In the genomic region with DNA sequence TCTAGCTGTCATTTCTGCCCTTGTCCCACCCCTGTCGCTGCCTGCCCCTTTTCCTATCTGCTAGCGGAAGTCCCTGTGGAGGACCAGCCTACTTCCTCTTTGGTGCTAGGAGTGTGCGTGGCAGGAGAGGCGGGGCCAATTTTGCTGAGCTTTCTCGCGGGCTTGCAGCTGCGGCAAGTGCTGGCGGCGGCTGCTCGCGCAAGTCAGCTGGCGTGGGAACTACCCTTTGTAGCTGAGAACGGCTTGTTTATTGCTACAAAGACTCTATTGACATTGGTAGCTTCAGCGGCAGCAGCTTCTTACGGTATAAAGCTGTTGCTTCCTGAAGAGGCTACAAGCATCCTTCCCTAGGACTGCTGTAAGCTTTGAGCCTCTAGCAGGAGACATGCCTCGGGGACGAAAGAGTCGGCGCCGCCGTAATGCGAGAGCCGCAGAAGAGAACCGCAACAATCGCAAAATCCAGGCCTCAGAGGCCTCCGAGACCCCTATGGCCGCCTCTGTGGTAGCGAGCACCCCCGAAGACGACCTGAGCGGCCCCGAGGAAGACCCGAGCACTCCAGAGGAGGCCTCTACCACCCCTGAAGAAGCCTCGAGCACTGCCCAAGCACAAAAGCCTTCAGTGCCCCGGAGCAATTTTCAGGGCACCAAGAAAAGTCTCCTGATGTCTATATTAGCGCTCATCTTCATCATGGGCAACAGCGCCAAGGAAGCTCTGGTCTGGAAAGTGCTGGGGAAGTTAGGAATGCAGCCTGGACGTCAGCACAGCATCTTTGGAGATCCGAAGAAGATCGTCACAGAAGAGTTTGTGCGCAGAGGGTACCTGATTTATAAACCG, we compare ENCODE assay signal across 8 cellular contexts. TPM values are rescaled to one million over a fixed set of nuclear protein-coding genes. Genes with fewer than 3 reads are reported as not detected.
DNase-seq lines count a peak whose midpoint lies in the region; ATAC-seq and TF ChIP-seq lines count a peak whose summit lies in the region.

A gene with protein sequence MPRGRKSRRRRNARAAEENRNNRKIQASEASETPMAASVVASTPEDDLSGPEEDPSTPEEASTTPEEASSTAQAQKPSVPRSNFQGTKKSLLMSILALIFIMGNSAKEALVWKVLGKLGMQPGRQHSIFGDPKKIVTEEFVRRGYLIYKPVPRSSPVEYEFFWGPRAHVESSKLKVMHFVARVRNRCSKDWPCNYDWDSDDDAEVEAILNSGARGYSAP (plus strand): TSS at position 138 of the 835 bp plus-strand sequence. CDS start 248 bp downstream, at position 386.

- no peaks in the 10 kb centered on the region for H3F3A ChIP-seq in PC-3 (ENCODE audit: low read length, unreplicated experiment)

- H3K9me3 ChIP-seq in PC-3 (ENCODE audit: low read length), result no peaks in the 10 kb centered on the region

- peak; percentile 72 for DNase-seq in CD1c-positive myeloid dendritic cell (ENCODE audit: extremely low spot score)
- DNase-seq in PC-3, result peak; percentile 61
- DNase-seq in activated T-cell treated with anti-CD3 and anti-CD28 coated beads, Interleukin-2, amount 50 U/mL, for 1 hour, result peak; percentile 76
- DNase-seq in epithelial cell of proximal tubule (ENCODE audit: low read depth), result no peak
- peak; percentile 82 for DNase-seq in mucosa of gallbladder (ENCODE audit: low spot score)
- peak; percentile 68 for DNase-seq in stimulated activated CD8-positive, alpha-beta memory T cell treated with anti-CD3 and anti-CD28 coated beads, Interleukin-4, amount 100 ng/mL, for 24 hours (ENCODE audit: low read depth)

- no peaks in the 10 kb centered on the region for H3K4me1 ChIP-seq in PC-3 (ENCODE audit: insufficient read depth, low read length)

- no peak within 1 kb of the TSS for H3K27ac ChIP-seq in PC-3 (ENCODE audit: low read length)

- peak; percentile 93 for ATAC-seq in GM19351 (IDR thresholded peaks at IDR 0.05; ENCODE audit: unreplicated experiment)
- peak; percentile 96 for ATAC-seq in HG03521 (IDR thresholded peaks at IDR 0.05; ENCODE audit: unreplicated experiment)
- peak; percentile 89 for ATAC-seq in PC-3

- H4K20me1 ChIP-seq in PC-3 (ENCODE audit: low read length), result no peaks in the 10 kb centered on the region

- H3K79me2 ChIP-seq in PC-3 (ENCODE audit: low read length), result no peaks in the 10 kb centered on the region

- H3K9me2 ChIP-seq in PC-3 (replicated peaks; ENCODE audit: low read length), result no peaks in the 10 kb centered on the region

- POLR2A ChIA-PET in PC-3 (lab: Charles Lee; ENCODE audit: unreplicated experiment), result interaction anchor here (0.6 kb wide), 1 partner anchor 292 kb away, joined by 7 read pairs; no protein-coding TSS in a partner anchor

- TF ChIP-seq CTCF in PC-3 (conservative IDR thresholded peaks at IDR 0.05; ENCODE audit: low read depth, low read length) (no peak), epithelial cell of proximal tubule (conservative IDR thresholded peaks at IDR 0.05; ENCODE audit: low read depth, low read length) (no peak)

- no peaks in the 10 kb centered on the region for H3K27me3 ChIP-seq in PC-3 (ENCODE audit: low read length)

- H3K36me3 ChIP-seq in PC-3 (ENCODE audit: low read depth, low read length), result no peaks in the 10 kb centered on the region

- H3K4me3 ChIP-seq in PC-3 (ENCODE audit: low read length), result peak within 1 kb of the TSS; percentile 63
- H3K4me3 ChIP-seq in epithelial cell of proximal tubule (ENCODE audit: low read depth, low read length), result peak within 1 kb of the TSS; percentile 69

- BruUV-seq in PC-3 (replicated peaks; lab: Mats Ljungman, UMichigan), result TSS peak; percentile 61

- H3K9ac ChIP-seq in PC-3 (ENCODE audit: low read length), result no peak within 1 kb of the TSS

- intact Hi-C loops in PC-3 (cut with micrococcal nuclease), result no loop called here

- CTCF ChIA-PET in PC-3 (lab: Charles Lee), result no interaction called here

- peak within 1 kb of the TSS; percentile 90 for H3K4me2 ChIP-seq in PC-3 (ENCODE audit: low read length)

- H2AFZ ChIP-seq in PC-3 (ENCODE audit: low read length), result peak within 1 kb of the TSS; percentile 95

RNA-seq across cellular contexts. Expression of the gene that starts here (rescaled TPM):
- total RNA-seq in PC-3 (2014; rRNA removed) (2.4 and 2.7 TPM in 2 replicates), epithelial cell of proximal tubule (11.3 and 13.1 TPM in 2 replicates), mucosa of gallbladder (24.6 TPM)
